15 cellular contexts compared by ENCODE assay signal in the genomic region with DNA sequence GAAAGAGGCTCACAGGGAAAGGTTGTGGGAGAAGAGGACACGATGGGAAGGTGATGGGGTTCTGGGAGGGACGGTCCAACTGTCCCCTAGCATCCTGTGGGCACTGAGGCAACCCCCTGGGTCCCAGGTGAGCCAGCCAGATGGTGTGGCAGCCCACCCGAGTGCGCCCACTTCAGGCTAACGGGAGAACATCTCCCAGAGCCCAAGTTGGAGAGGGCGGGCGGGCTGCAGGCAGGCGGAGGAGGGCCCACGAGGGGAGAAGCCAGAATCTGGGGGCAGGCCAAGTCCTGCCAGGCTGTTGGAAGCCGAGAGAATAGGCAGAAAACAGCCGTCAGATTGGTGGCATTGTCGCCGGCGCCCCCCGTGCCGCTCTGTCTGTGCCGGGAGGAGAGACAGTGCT. TPM values are rescaled to one million over a fixed set of nuclear protein-coding genes. Genes with fewer than 3 reads are reported as not detected.
DNase-seq lines count a peak whose midpoint lies in the region; ATAC-seq and TF ChIP-seq lines count a peak whose summit lies in the region.
"Had no signal": no experiment of that assay in that cellular context is flagged by ENCODE, and none has a peak within 500 bp of the region (broad histone marks: within the 10 kb centered on the region; RNA-seq: fewer than 3 reads in every experiment).

No MANE protein-coding gene starts in this region.

- H3K9ac ChIP-seq in PC-3 (ENCODE audit: low read length): no peak overlapping the region

- H3K4me2 ChIP-seq in GM23338: peak overlapping the region; percentile 73
- no peak overlapping the region for H3K4me2 ChIP-seq in PC-3 (ENCODE audit: low read length)

- H4K20me1 ChIP-seq in GM23338 (replicated peaks; ENCODE audit: insufficient read depth) (no peaks in the 10 kb centered on the region), PC-3 (ENCODE audit: low read length) (no peaks in the 10 kb centered on the region)

- H3K4me1 Mint-ChIP-seq in GM23338: peaks cover 30% of the 10 kb centered on the region
- no peaks in the 10 kb centered on the region for H3K4me1 Mint-ChIP-seq in activated naive CD4-positive, alpha-beta T cell treated with anti-CD3 and anti-CD28 coated beads, Interleukin-2, amount 10 ng/mL, durations not matched to agents 7 days and 5 days
- H3K4me1 Mint-ChIP-seq: activated naive CD8-positive, alpha-beta T cell treated with anti-CD3 and anti-CD28 coated beads, Interleukin-2, amount 50 U/mL, for 24 hours had no signal

- peak overlapping the region; percentile 85; the same call in 1 of the 2 replicates for H2AFZ ChIP-seq in GM23338
- no peak overlapping the region for H2AFZ ChIP-seq in PC-3 (ENCODE audit: low read length)

- H3K27me3 ChIP-seq in GM23338 (ENCODE audit: insufficient read depth) (no peaks in the 10 kb centered on the region), PC-3 (ENCODE audit: low read length) (no peaks in the 10 kb centered on the region), foreskin keratinocyte (peaks cover 12% of the 10 kb centered on the region)

- no TSS peak for BruUV-seq in PC-3 (replicated peaks; lab: Mats Ljungman, UMichigan)

- no peaks in the 10 kb centered on the region for H3K79me2 ChIP-seq in GM23338 (replicated peaks; ENCODE audit: insufficient read depth)
- no peaks in the 10 kb centered on the region for H3K79me2 ChIP-seq in PC-3 (ENCODE audit: low read length)

- no peaks in the 10 kb centered on the region for H3K36me3 ChIP-seq in GM23338 (ENCODE audit: insufficient read depth)
- H3K36me3 ChIP-seq in PC-3 (ENCODE audit: low read depth, low read length): no peaks in the 10 kb centered on the region
- H3K36me3 ChIP-seq: HAP-1 had no signal

- no peaks in the 10 kb centered on the region for H3K9me3 ChIP-seq in PC-3 (ENCODE audit: low read length)
- H3K9me3 ChIP-seq: HAP-1, mucosa of descending colon had no signal

- intact Hi-C loops in PC-3 (cut with micrococcal nuclease): no loop called here

- CTCF ChIA-PET in PC-3 (lab: Charles Lee): no interaction called here
- CTCF ChIA-PET in activated naive CD4-positive, alpha-beta T cell treated with anti-CD3 and anti-CD28 coated beads, Interleukin-2, amount 10 ng/mL, durations not matched to agents 7 days and 5 days (lab: Charles Lee): no interaction called here

- DNase-seq in 8988T (peak; percentile 88), GM23338 (ENCODE audit: low spot score) (peak; percentile 72), PC-3 (no peak), foreskin keratinocyte (no peak), inferior parietal cortex (ENCODE audit: extremely low spot score) (no peak)
- DNase-seq in activated effector memory CD4-positive, alpha-beta T cell treated with Interleukin-2 at 50 U/mL for 16 hours: no peak
- no peak for DNase-seq in activated naive CD4-positive, alpha-beta T cell treated with anti-CD3 and anti-CD28 coated beads, Interleukin-2, amount 10 ng/mL, durations not matched to agents 7 days and 5 days
- DNase-seq: activated naive CD8-positive, alpha-beta T cell treated with anti-CD3 and anti-CD28 coated beads, Interleukin-2, amount 50 U/mL, for 24 hours; DMS79 treated with DMSO at 0.1 percent for 48 hours; mucosa of descending colon; NCI-H1436 treated with DMSO at 0.1 percent for 48 hours; stimulated activated CD4-positive, alpha-beta T cell treated with anti-CD3 and anti-CD28 coated beads, Interleukin-4, amount 100 ng/mL, for 24 hours; stimulated activated naive CD4-positive, alpha-beta T cell treated with Interleukin-2 at 50 U/mL for 16 hours had no signal

- H3K27me3 Mint-ChIP-seq in GM23338 (ENCODE audit: insufficient read depth, low read depth, poor library complexity): peaks cover 8% of the 10 kb centered on the region
- H3K27me3 Mint-ChIP-seq in activated naive CD4-positive, alpha-beta T cell treated with anti-CD3 and anti-CD28 coated beads, Interleukin-2, amount 10 ng/mL, durations not matched to agents 7 days and 5 days: peaks cover 68% of the 10 kb centered on the region

- POLR2A ChIA-PET in PC-3 (lab: Charles Lee; ENCODE audit: unreplicated experiment): no interaction called here

- no peaks in the 10 kb centered on the region for H3F3A ChIP-seq in GM23338 (replicated peaks; ENCODE audit: low read depth)
- H3F3A ChIP-seq in PC-3 (ENCODE audit: low read length, unreplicated experiment): no peaks in the 10 kb centered on the region

- H3K4me3 ChIP-seq in GM23338 (peak overlapping the region; percentile 41; the same call in 1 of the 2 replicates), PC-3 (ENCODE audit: low read length) (no peak overlapping the region)
- H3K4me3 ChIP-seq: HAP-1, mucosa of descending colon had no signal

- H3K9me2 ChIP-seq in GM23338 (ENCODE audit: insufficient read depth) (no peaks in the 10 kb centered on the region), PC-3 (replicated peaks; ENCODE audit: low read length) (no peaks in the 10 kb centered on the region)

- H3K27ac Mint-ChIP-seq in GM23338: no peak overlapping the region
- no peak overlapping the region for H3K27ac Mint-ChIP-seq in activated naive CD4-positive, alpha-beta T cell treated with anti-CD3 and anti-CD28 coated beads, Interleukin-2, amount 10 ng/mL, durations not matched to agents 7 days and 5 days
- H3K27ac Mint-ChIP-seq: activated naive CD8-positive, alpha-beta T cell treated with anti-CD3 and anti-CD28 coated beads, Interleukin-2, amount 50 U/mL, for 24 hours had no signal

- TF ChIP-seq CTCF in GM23338 (conservative IDR thresholded peaks at IDR 0.05; ENCODE audit: low read depth in 2 of 2) (peak; percentile 54 to 80), PC-3 (conservative IDR thresholded peaks at IDR 0.05; ENCODE audit: low read depth, low read length) (peak; percentile 39; the same call in 1 of the 2 replicates), foreskin keratinocyte (conservative IDR thresholded peaks at IDR 0.05) (peak; percentile 25)

- no peak overlapping the region for H3K27ac ChIP-seq in GM23338 (ENCODE audit: low read depth)
- no peak overlapping the region for H3K27ac ChIP-seq in PC-3 (ENCODE audit: low read length)
- H3K27ac ChIP-seq in foreskin keratinocyte: no peak overlapping the region

- H3K4me1 ChIP-seq in GM23338 (ENCODE audit: insufficient read depth): peaks cover 5% of the 10 kb centered on the region; the same call in 1 of the 2 replicates
- H3K4me1 ChIP-seq in PC-3 (ENCODE audit: insufficient read depth, low read length): peaks cover 3% of the 10 kb centered on the region; the same call in 1 of the 2 replicates
- no peaks in the 10 kb centered on the region for H3K4me1 ChIP-seq in foreskin keratinocyte
- H3K4me1 ChIP-seq: HAP-1 had no signal

- no peaks in the 10 kb centered on the region; the same call in 2 of the 3 replicates for H3K36me3 Mint-ChIP-seq in GM23338 (ENCODE audit: low read depth)
- H3K36me3 Mint-ChIP-seq in activated naive CD4-positive, alpha-beta T cell treated with anti-CD3 and anti-CD28 coated beads, Interleukin-2, amount 10 ng/mL, durations not matched to agents 7 days and 5 days: no peaks in the 10 kb centered on the region

- peak overlapping the region; percentile 55; the same call in 2 of the 3 replicates for H3K4me3 Mint-ChIP-seq in GM23338
- H3K4me3 Mint-ChIP-seq in activated naive CD4-positive, alpha-beta T cell treated with anti-CD3 and anti-CD28 coated beads, Interleukin-2, amount 10 ng/mL, durations not matched to agents 7 days and 5 days: no peak overlapping the region
- H3K4me3 Mint-ChIP-seq: activated naive CD8-positive, alpha-beta T cell treated with anti-CD3 and anti-CD28 coated beads, Interleukin-2, amount 50 U/mL, for 24 hours had no signal

- ATAC-seq in GM23338: peak; percentile 80
- no peak for ATAC-seq in PC-3
- no peak for ATAC-seq in foreskin keratinocyte
- no peak for ATAC-seq in HG03108 (IDR thresholded peaks at IDR 0.05; ENCODE audit: unreplicated experiment)
- ATAC-seq: activated naive CD8-positive, alpha-beta T cell treated with anti-CD3 and anti-CD28 coated beads, Interleukin-2, amount 50 U/mL, for 24 hours; mucosa of descending colon had no signal

- H3K9me3 Mint-ChIP-seq in GM23338: no peaks in the 10 kb centered on the region
- H3K9me3 Mint-ChIP-seq in activated naive CD4-positive, alpha-beta T cell treated with anti-CD3 and anti-CD28 coated beads, Interleukin-2, amount 10 ng/mL, durations not matched to agents 7 days and 5 days: no peaks in the 10 kb centered on the region
- H3K9me3 Mint-ChIP-seq: activated naive CD8-positive, alpha-beta T cell treated with anti-CD3 and anti-CD28 coated beads, Interleukin-2, amount 50 U/mL, for 24 hours had no signal

RNA-seq across cellular contexts. Expression of a gene that starts 13.8 kb away (rescaled TPM):
- total RNA-seq in GM23338 (2014; rRNA removed; shearing (Covaris generic)): 0.27 TPM in 1 of 2 replicates, not detected in the other
- polyA plus RNA-seq in GM23338 (2016; fragmentation: Nextera tagmentation; extraction: Ambion mirVana) (not detected in 2 replicates), foreskin keratinocyte (19.7 and 24.1 TPM in 2 replicates)
- total RNA-seq in PC-3 (2014; rRNA removed) (50.2 and 64.4 TPM in 2 replicates), foreskin keratinocyte (22.5 and 28.4 TPM in 2 replicates)

Comparison
In these comparisons a context has a peak if more than half of its experiments do, and no peak if none do; other contexts are left out.
1. DNase-seq: peak in 8988T (single experiment) and GM23338 (single experiment); none in PC-3 (single experiment), foreskin keratinocyte (0 of 2), activated effector memory CD4-positive, alpha-beta T cell treated with Interleukin-2 at 50 U/mL for 16 hours (single experiment), activated naive CD4-positive, alpha-beta T cell treated with anti-CD3 and anti-CD28 coated beads, Interleukin-2, amount 10 ng/mL, durations not matched to agents 7 days and 5 days (single experiment) and inferior parietal cortex (single experiment).
2. RNA of a gene that starts 13.8 kb away (total RNA-seq): 50.2 to 64.4 TPM in PC-3 and 22.5 to 28.4 TPM in foreskin keratinocyte; 0.27 TPM in GM23338; every median in the first group is over 10 times any median in the second.
3. Peak in every context shown above with its lines, with median percentiles within 50 percentile points of each other: CTCF ChIP-seq.